ENCODE assay signal across 9 cellular contexts in the genomic region with DNA sequence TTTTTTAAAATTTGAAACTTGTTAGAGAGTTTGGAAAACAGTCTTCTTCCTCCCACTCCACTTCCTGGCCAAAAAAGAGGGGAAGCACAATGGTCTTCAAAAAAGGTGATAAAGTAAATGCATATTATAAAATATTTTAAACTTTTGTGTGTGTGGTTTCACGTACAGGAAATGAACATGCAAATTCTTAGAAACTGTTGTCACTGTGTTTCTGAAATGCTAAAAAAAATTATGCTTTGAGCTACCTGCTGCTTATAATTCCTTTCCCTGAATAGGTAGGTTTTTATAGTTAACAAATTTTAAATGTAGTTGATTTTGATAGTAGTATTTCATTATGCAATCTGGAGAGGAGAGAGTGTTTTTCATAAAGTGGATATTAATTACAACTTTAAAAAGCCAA. TPM values are rescaled to one million over a fixed set of nuclear protein-coding genes. Genes with fewer than 3 reads are reported as not detected.
DNase-seq lines count a peak whose midpoint lies in the region; ATAC-seq and TF ChIP-seq lines count a peak whose summit lies in the region.
"Had no signal": no experiment of that assay in that cellular context is flagged by ENCODE, and none has a peak within 500 bp of the region (broad histone marks: within the 10 kb centered on the region; RNA-seq: fewer than 3 reads in every experiment).

No MANE protein-coding gene starts in this region.

- peak overlapping the region in 1 of 5 experiments; percentile 99 for H3K27ac Mint-ChIP-seq in brain
- peak overlapping the region; percentile 88 to 95 for H3K27ac Mint-ChIP-seq in natural killer cell treated with Interleukin-12 subunit alpha and Interleukin-12 subunit beta and Interleukin-15 and Interleukin-18, amount 100 ng/mL, for 72 hours

- H3K27me3 Mint-ChIP-seq in brain: peaks cover 23% of the 10 kb centered on the region
- no peaks in the 10 kb centered on the region for H3K27me3 Mint-ChIP-seq in natural killer cell treated with Interleukin-12 subunit alpha and Interleukin-12 subunit beta and Interleukin-15 and Interleukin-18, amount 100 ng/mL, for 72 hours

- TF ChIP-seq CTCF in GM06990 (IDR thresholded peaks at IDR 0.05; ENCODE audit: insufficient read depth, low read length, poor library complexity, severe bottlenecking) (no peak), brain (conservative IDR thresholded peaks at IDR 0.05) (no peak)

- peak overlapping the region in 4 of 5 experiments; percentile 66 to 100 (median 99) for H3K4me3 Mint-ChIP-seq in brain
- peak overlapping the region; percentile 98 for H3K4me3 Mint-ChIP-seq in natural killer cell treated with Interleukin-12 subunit alpha and Interleukin-12 subunit beta and Interleukin-15 and Interleukin-18, amount 100 ng/mL, for 72 hours

- peaks cover 50% of the 10 kb centered on the region for H3K4me1 Mint-ChIP-seq in brain
- peaks cover 37 to 75% of the 10 kb centered on the region in 2 donors for H3K4me1 Mint-ChIP-seq in natural killer cell treated with Interleukin-12 subunit alpha and Interleukin-12 subunit beta and Interleukin-15 and Interleukin-18, amount 100 ng/mL, for 72 hours (ENCODE audit: low read depth in 2 of 2)

- H3K27me3 ChIP-seq in GM06990 (replicated peaks; ENCODE audit: control insufficient read depth, insufficient read depth, low read length): no peaks in the 10 kb centered on the region

- ATAC-seq in natural killer cell treated with Interleukin-12 subunit alpha and Interleukin-12 subunit beta and Interleukin-15 and Interleukin-18, amount 100 ng/mL, for 72 hours: no peak
- ATAC-seq in GM18909 (IDR thresholded peaks at IDR 0.05; ENCODE audit: poor library complexity, unreplicated experiment): no peak

- peaks cover 17 to 23% (median 20%) of the 10 kb centered on the region in 5 experiments for H3K9me3 Mint-ChIP-seq in brain
- no peaks in the 10 kb centered on the region for H3K9me3 Mint-ChIP-seq in natural killer cell treated with Interleukin-12 subunit alpha and Interleukin-12 subunit beta and Interleukin-15 and Interleukin-18, amount 100 ng/mL, for 72 hours

- H3K36me3 ChIP-seq in GM06990 (ENCODE audit: control insufficient read depth, insufficient read depth, low read length): no peaks in the 10 kb centered on the region

- H3K4me3 ChIP-seq in GM06990 (replicated peaks; ENCODE audit: low read depth, low read length): peak overlapping the region; percentile 87

- DNase-seq in GM06990 (ENCODE audit: extremely low read depth, insufficient read length) (no peak), NAMALWA (ENCODE audit: low spot score) (peak; percentile 58), amniotic stem cell (lab: John Stamatoyannopoulos, UW) (no peak), NCI-H2029 treated with DMSO at 0.1 percent for 48 hours (lab: John Stamatoyannopoulos, UW) (no peak), NCI-H446 treated with DMSO at 0.1 percent for 48 hours (lab: John Stamatoyannopoulos, UW) (no peak)
- no peak for DNase-seq in natural killer cell treated with Interleukin-12 subunit alpha and Interleukin-12 subunit beta and Interleukin-15 and Interleukin-18, amount 100 ng/mL, for 72 hours (ENCODE audit: low spot score)
- DNase-seq: NCI-H2227 treated with DMSO at 0.1 percent for 48 hours had no signal

- H3K36me3 Mint-ChIP-seq in brain: peaks cover 45% of the 10 kb centered on the region
- peaks cover 9% of the 10 kb centered on the region for H3K36me3 Mint-ChIP-seq in natural killer cell treated with Interleukin-12 subunit alpha and Interleukin-12 subunit beta and Interleukin-15 and Interleukin-18, amount 100 ng/mL, for 72 hours

RNA-seq across cellular contexts. Expression of a gene that starts 3.0 kb away (rescaled TPM):
- 8.7 TPM for polyA plus RNA-seq in brain (ENCODE audit: insufficient read depth, low read depth, low replicate concordance)
- total RNA-seq in natural killer cell treated with Interleukin-12 subunit alpha and Interleukin-12 subunit beta and Interleukin-15 and Interleukin-18, amount 100 ng/mL, for 72 hours: 10 to 100 TPM; 55.6 to 68.5 TPM

RNA-seq across cellular contexts. Expression of a gene that starts 3.5 kb away (rescaled TPM):
- polyA plus RNA-seq in brain (ENCODE audit: insufficient read depth, low read depth, low replicate concordance): 11.1 TPM
- 10 to 100 TPM; 36.7 to 52.5 TPM for total RNA-seq in natural killer cell treated with Interleukin-12 subunit alpha and Interleukin-12 subunit beta and Interleukin-15 and Interleukin-18, amount 100 ng/mL, for 72 hours
